In the genomic region with DNA sequence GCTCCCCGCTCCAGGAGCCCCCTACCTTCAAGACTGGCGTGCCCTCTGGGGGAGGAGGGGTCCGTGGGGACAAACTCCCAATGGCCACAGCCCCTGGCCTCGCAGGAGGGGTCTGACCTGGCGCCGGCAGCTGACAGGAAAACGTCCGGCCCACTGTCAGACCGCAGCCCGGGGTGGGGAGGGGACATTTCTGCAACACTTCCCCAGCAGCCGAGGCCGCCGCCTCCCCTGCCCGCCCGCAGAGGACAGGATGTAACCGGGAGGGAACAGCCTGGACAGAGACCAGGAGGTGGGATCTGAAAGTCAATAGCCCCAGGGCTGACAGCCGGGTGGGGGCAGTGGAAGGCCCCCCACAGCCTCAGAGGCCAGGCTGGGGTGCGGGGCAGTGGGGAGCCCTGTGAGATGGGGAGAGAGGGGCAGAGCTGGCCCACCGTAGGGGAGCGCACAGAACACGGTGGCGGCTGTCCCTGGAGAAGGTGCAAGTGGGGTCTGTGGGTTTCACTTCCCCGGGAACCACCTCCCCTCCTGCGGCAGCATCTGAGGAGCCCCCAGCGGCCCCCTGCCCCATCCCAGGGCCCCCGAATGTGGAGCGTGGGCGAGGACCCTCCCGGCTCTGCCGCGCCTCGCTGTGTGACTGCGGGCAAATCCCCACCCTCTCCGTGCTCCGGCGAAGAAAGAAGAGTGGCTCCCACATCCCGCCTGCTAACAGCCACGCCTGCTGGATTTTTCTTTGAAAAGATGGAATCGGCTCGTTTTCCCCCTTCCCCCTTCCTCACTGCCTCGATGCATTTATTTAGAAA, we compare ENCODE assay signal across 7 cellular contexts. TPM values are rescaled to one million over a fixed set of nuclear protein-coding genes. Genes with fewer than 3 reads are reported as not detected.
DNase-seq lines count a peak whose midpoint lies in the region; ATAC-seq and TF ChIP-seq lines count a peak whose summit lies in the region.

TSS of gene PEAK3 (minus strand) at position 114 of the 800 bp plus-strand sequence. CDS start 1,244 bp downstream, outside the sequence.

- no peak within 1 kb of the TSS for H3K27ac ChIP-seq in GM23248

- peak within 1 kb of the TSS in 9 of 10 donors; percentile 13 to 82 (median 58) for H3K27ac Mint-ChIP-seq in naive thymus-derived CD8-positive, alpha-beta T cell

- no peak for TF ChIP-seq CTCF in fibroblast of pulmonary artery (IDR thresholded peaks at IDR 0.05; ENCODE audit: low read length, missing control alignments)

- POLR2A ChIA-PET in naive thymus-derived CD8-positive, alpha-beta T cell (lab: Charles Lee), result interaction anchor here (0.6 to 8.7 kb wide), 13 partner anchors 7 to 1420 kb away, joined by 3 to 132 read pairs (median 4); partner anchors contain the start of gene PLEKHJ1

- no peaks in the 10 kb centered on the region for H3K79me2 ChIP-seq in GM23248 (ENCODE audit: insufficient read depth)

- no peaks in the 10 kb centered on the region for H3K9me2 ChIP-seq in GM23248 (ENCODE audit: insufficient read depth)

- 44 to 49% methylated on average over 32 to 41 of the region's 41 CpGs for whole genome bisulfite sequencing in GM23248 (ENCODE audit: low coverage in 1 of 2, low lambda C conversion rate in 2 of 2, missing lambda C conversion rate in 2 of 2), 2 experiments

- in situ Hi-C loops in GM23248 (cut with MboI), result loop anchor here (10.0 kb wide), 1 partner anchor 103 kb away; no protein-coding TSS in a partner anchor

- H3F3A ChIP-seq in GM23248 (ENCODE audit: insufficient read depth), result no peaks in the 10 kb centered on the region

- H3K36me3 ChIP-seq in GM23248 (ENCODE audit: low read depth), result no peaks in the 10 kb centered on the region

- peaks cover 9 to 21% (median 16%) of the 10 kb centered on the region in 4 donors for H3K4me1 Mint-ChIP-seq in naive thymus-derived CD8-positive, alpha-beta T cell

- no peak within 1 kb of the TSS for H2AFZ ChIP-seq in GM23248

- H3K9ac ChIP-seq in GM23248, result no peak within 1 kb of the TSS

- H3K4me3 ChIP-seq in GM23248 (no peak within 1 kb of the TSS), fibroblast of pulmonary artery (replicated peaks; ENCODE audit: low read depth, low read length) (peak within 1 kb of the TSS; percentile 31)

- peaks cover 0 to 2% (median 0%) of the 10 kb centered on the region in 3 donors for H3K36me3 Mint-ChIP-seq in naive thymus-derived CD8-positive, alpha-beta T cell

- DNase-seq in GM23248 (peak; percentile 45), fibroblast of pulmonary artery (ENCODE audit: low read depth) (peak; percentile 35)
- DNase-seq in naive thymus-derived CD8-positive, alpha-beta T cell, result peak in 2 of 10 donors; percentile 31 to 41

- H4K20me1 ChIP-seq in GM23248 (ENCODE audit: insufficient read depth), result no peaks in the 10 kb centered on the region

- H3K27me3 ChIP-seq in GM23248 (replicated peaks; ENCODE audit: insufficient read depth), result no peaks in the 10 kb centered on the region

- no peaks in the 10 kb centered on the region for H3K9me3 ChIP-seq in GM23248 (ENCODE audit: low read depth)

- H3K9me3 Mint-ChIP-seq in naive thymus-derived CD8-positive, alpha-beta T cell, result no peaks in the 10 kb centered on the region

- no peak within 1 kb of the TSS for H3K4me2 ChIP-seq in GM23248 (ENCODE audit: unreplicated experiment)

- H3K4me1 ChIP-seq in GM23248 (ENCODE audit: insufficient read depth), result no peaks in the 10 kb centered on the region

- no peak for TF ChIP-seq POLR2A in GM18505 (IDR thresholded peaks at IDR 0.05; ENCODE audit: borderline replicate concordance, extremely low read depth, insufficient read depth, insufficient read length)

- ATAC-seq in SK-N-SH treated with all-trans-retinoic acid at 6 μM for 48 hours (peak; percentile 76), GM19397 (IDR thresholded peaks at IDR 0.05; ENCODE audit: unreplicated experiment) (no peak), GM18505 (IDR thresholded peaks at IDR 0.05; ENCODE audit: unreplicated experiment) (no peak), GM21360 (IDR thresholded peaks at IDR 0.05; ENCODE audit: unreplicated experiment) (no peak)
- peak; percentile 55 to 64 for ATAC-seq in naive thymus-derived CD8-positive, alpha-beta T cell

- no peaks in the 10 kb centered on the region for H3K27me3 Mint-ChIP-seq in naive thymus-derived CD8-positive, alpha-beta T cell

- H3K4me3 Mint-ChIP-seq in naive thymus-derived CD8-positive, alpha-beta T cell, result peak within 1 kb of the TSS; percentile 46 to 83 (median 68)

TF ChIP-seq in SK-N-SH treated with all-trans-retinoic acid at 6 μM for 48 hours, 23 proteins besides CTCF, POLR2A, EP300 and RAD21:
- TF ChIP-seq CSDC2 (CRISPR knock-in tag; IDR thresholded peaks at IDR 0.05) (no peak), GLIS3 (CRISPR knock-in tag; IDR thresholded peaks at IDR 0.05) (no peak), CREB5 (CRISPR knock-in tag; IDR thresholded peaks at IDR 0.05; ENCODE audit: low read depth) (no peak), ISL1 (CRISPR knock-in tag; IDR thresholded peaks at IDR 0.05) (no peak), SNAI2 (CRISPR knock-in tag; IDR thresholded peaks at IDR 0.05) (no peak), ZNF8 (CRISPR knock-in tag; IDR thresholded peaks at IDR 0.05) (no peak), TOX (CRISPR knock-in tag; IDR thresholded peaks at IDR 0.05; ENCODE audit: borderline replicate concordance) (no peak), ZFP3 (CRISPR knock-in tag; IDR thresholded peaks at IDR 0.05) (no peak)
- TF ChIP-seq, protein P1, sequence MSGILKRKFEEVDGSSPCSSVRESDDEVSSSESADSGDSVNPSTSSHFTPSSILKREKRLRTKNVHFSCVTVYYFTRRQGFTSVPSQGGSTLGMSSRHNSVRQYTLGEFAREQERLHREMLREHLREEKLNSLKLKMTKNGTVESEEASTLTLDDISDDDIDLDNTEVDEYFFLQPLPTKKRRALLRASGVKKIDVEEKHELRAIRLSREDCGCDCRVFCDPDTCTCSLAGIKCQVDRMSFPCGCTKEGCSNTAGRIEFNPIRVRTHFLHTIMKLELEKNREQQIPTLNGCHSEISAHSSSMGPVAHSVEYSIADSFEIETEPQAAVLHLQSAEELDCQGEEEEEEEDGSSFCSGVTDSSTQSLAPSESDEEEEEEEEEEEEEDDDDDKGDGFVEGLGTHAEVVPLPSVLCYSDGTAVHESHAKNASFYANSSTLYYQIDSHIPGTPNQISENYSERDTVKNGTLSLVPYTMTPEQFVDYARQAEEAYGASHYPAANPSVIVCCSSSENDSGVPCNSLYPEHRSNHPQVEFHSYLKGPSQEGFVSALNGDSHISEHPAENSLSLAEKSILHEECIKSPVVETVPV (CRISPR knock-in tag; IDR thresholded peaks at IDR 0.05), result no peak
TF ChIP-seq in SK-N-SH treated with all-trans-retinoic acid at 6 μM for 48 hours: peak in this region for 0.

RNA-seq across cellular contexts. Expression of gene PEAK3, which starts in this region (rescaled TPM):
- total RNA-seq in GM23248 (2014; rRNA removed; shearing (Covaris generic)), result not detected in 2 replicates
- polyA plus RNA-seq in GM23248 (2016; fragmentation: Nextera tagmentation; extraction: Ambion mirVana), result 0.19 TPM in 1 of 2 replicates, not detected in the other
- under 1 TPM; 0.14 to 0.23 TPM for total RNA-seq in naive thymus-derived CD8-positive, alpha-beta T cell
- polyA plus RNA-seq in naive thymus-derived CD8-positive, alpha-beta T cell, result under 1 TPM in 1 of 3 donors, not detected in 2; 0.15 TPM

Comparison
In these comparisons a context has a peak if more than half of its experiments do, and no peak if none do; other contexts are left out.
1. Peak in DNase-seq in GM23248; RNA of the gene not detected or under 1 TPM.
2. Peak in ATAC-seq in naive thymus-derived CD8-positive, alpha-beta T cell; RNA of the gene not detected or under 1 TPM.